Comparison of ENCODE assay signal across 17 cellular contexts in the genomic region with DNA sequence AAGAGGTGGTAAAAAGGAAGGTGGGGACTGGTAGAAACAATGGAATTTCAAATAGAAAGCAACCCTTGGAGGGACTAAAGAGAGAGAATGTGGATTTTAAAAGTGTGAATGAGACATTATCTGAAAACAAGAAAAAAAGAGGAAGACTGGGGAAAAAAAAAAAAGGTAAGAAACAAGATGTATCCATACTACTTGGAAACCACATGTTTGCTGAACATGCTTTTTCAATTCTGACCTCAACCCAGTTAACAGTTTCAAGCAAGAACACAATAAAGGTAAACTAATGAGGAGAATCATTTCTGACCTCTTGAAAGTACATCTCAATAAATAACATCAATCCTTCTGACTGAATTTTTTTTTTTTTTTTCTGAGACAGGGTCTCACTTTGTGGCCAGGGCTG. TPM values are rescaled to one million over a fixed set of nuclear protein-coding genes. Genes with fewer than 3 reads are reported as not detected.
DNase-seq lines count a peak whose midpoint lies in the region; ATAC-seq, FAIRE-seq and TF ChIP-seq lines count a peak whose summit lies in the region.
"Had no signal": no experiment of that assay in that cellular context is flagged by ENCODE, and none has a peak within 500 bp of the region (broad histone marks: within the 10 kb centered on the region; RNA-seq: fewer than 3 reads in every experiment).

No MANE protein-coding gene starts in this region.

- H2AFZ ChIP-seq in OCI-LY7 (ENCODE audit: low read length) (no peak overlapping the region), astrocyte (ENCODE audit: low read depth, low read length) (no peak overlapping the region)

- peak overlapping the region; percentile 89 for H3K4me3 ChIP-seq in OCI-LY7 (ENCODE audit: low read depth, low read length, poor library complexity, severe bottlenecking)
- H3K4me3 ChIP-seq in astrocyte (ENCODE audit: insufficient read depth, low read depth, low read length): no peak overlapping the region
- H3K4me3 ChIP-seq in small intestine (ENCODE audit: low read depth in 1 of 2, low read length in 2 of 2): no peak overlapping the region
- H3K4me3 ChIP-seq: prostate gland had no signal

- H3K9me3 ChIP-seq in OCI-LY7 (ENCODE audit: low read length): no peaks in the 10 kb centered on the region
- H3K9me3 ChIP-seq in astrocyte (ENCODE audit: insufficient read depth, low read depth, low read length): no peaks in the 10 kb centered on the region
- H3K9me3 ChIP-seq in small intestine (ENCODE audit: control insufficient read depth, low read depth): no peaks in the 10 kb centered on the region
- H3K9me3 ChIP-seq: prostate gland had no signal

- no peak overlapping the region for H3K9ac ChIP-seq in astrocyte (ENCODE audit: low read length)

- no TSS peak for BruUV-seq in OCI-LY7 (replicated peaks; lab: Mats Ljungman, UMichigan)

- CTCF ChIA-PET in activated naive CD4-positive, alpha-beta T cell treated with anti-CD3 and anti-CD28 coated beads for 36 hours (lab: Charles Lee): no interaction called here
- CTCF ChIA-PET in OCI-LY7 (lab: Charles Lee; ENCODE audit: unreplicated experiment): no interaction called here

- POLR2A ChIA-PET in OCI-LY7 (lab: Charles Lee): interaction anchor here (0.7 to 4.8 kb wide), 5 partner anchors 9 to 259 kb away, joined by 4 to 18 read pairs (median 5); no protein-coding TSS in a partner anchor

- peaks cover 36% of the 10 kb centered on the region for H3K4me1 ChIP-seq in OCI-LY7 (ENCODE audit: insufficient read depth, low read length, poor library complexity, severe bottlenecking)
- H3K4me1 ChIP-seq in astrocyte (ENCODE audit: insufficient read depth, low read length): peaks cover 5% of the 10 kb centered on the region
- H3K4me1 ChIP-seq in small intestine (ENCODE audit: control insufficient read depth in 2 of 2, insufficient read depth in 1 of 2, low read depth in 1 of 2, low read length in 1 of 2): peaks cover 14 to 15% of the 10 kb centered on the region in 2 donors
- H3K4me1 ChIP-seq: prostate gland had no signal

- intact Hi-C loops in activated naive CD4-positive, alpha-beta T cell treated with anti-CD3 and anti-CD28 coated beads for 36 hours (cut with micrococcal nuclease): loop anchor here (10.0 kb wide), 1 partner anchor 1932 kb away; a partner anchor contains a TSS
- intact Hi-C loops in OCI-LY7 (cut with micrococcal nuclease; ENCODE audit: unreplicated experiment): no loop called here

- H3K4me3 Mint-ChIP-seq in activated naive CD4-positive, alpha-beta T cell treated with anti-CD3 and anti-CD28 coated beads for 36 hours: peak overlapping the region; percentile 31
- H3K4me3 Mint-ChIP-seq in astrocyte (ENCODE audit: unreplicated experiment): no peak overlapping the region

- H4K20me1 ChIP-seq in OCI-LY7 (ENCODE audit: insufficient read depth, low read length) (peaks cover 33% of the 10 kb centered on the region), astrocyte (ENCODE audit: insufficient read depth, low read length) (peaks cover 27% of the 10 kb centered on the region)

- peaks cover 44% of the 10 kb centered on the region for H3K4me1 Mint-ChIP-seq in activated naive CD4-positive, alpha-beta T cell treated with anti-CD3 and anti-CD28 coated beads for 36 hours (ENCODE audit: low read depth)
- peaks cover 2% of the 10 kb centered on the region for H3K4me1 Mint-ChIP-seq in astrocyte (ENCODE audit: low read depth, unreplicated experiment)

- DNase-seq in activated naive CD4-positive, alpha-beta T cell treated with anti-CD3 and anti-CD28 coated beads for 36 hours: no peak
- no peak for DNase-seq in activated naive CD4-positive, alpha-beta T cell (lab: John Stamatoyannopoulos, UW)
- DNase-seq in OCI-LY7 (ENCODE audit: low spot score): no peak
- no peak for DNase-seq in astrocyte (ENCODE audit: low read depth)
- DNase-seq in small intestine: no peak
- DNase-seq in occipital lobe (lab: John Stamatoyannopoulos, UW): no peak
- DNase-seq in stimulated activated naive CD4-positive, alpha-beta T cell (lab: John Stamatoyannopoulos, UW): no peak
- DNase-seq: NCI-H524 treated with DMSO at 0.1 percent for 48 hours; SHP77 treated with DMSO at 0.1 percent for 48 hours; stimulated activated CD8-positive, alpha-beta memory T cell treated with anti-CD3 and anti-CD28 coated beads, Interleukin-4, amount 100 ng/mL, for 48 hours had no signal

- peaks cover 54% of the 10 kb centered on the region for H3K36me3 ChIP-seq in OCI-LY7 (ENCODE audit: insufficient read depth, low read length)
- peaks cover 3% of the 10 kb centered on the region for H3K36me3 ChIP-seq in astrocyte (ENCODE audit: insufficient read depth, low read length)
- peaks cover 0 to 2% of the 10 kb centered on the region in 2 donors for H3K36me3 ChIP-seq in small intestine (ENCODE audit: control insufficient read depth in 2 of 2, insufficient read depth in 2 of 2, low read length in 2 of 2)

- H3K27ac Mint-ChIP-seq in activated naive CD4-positive, alpha-beta T cell treated with anti-CD3 and anti-CD28 coated beads for 36 hours: peak overlapping the region; percentile 40
- H3K27ac Mint-ChIP-seq in astrocyte (ENCODE audit: unreplicated experiment): no peak overlapping the region

- H3K79me2 ChIP-seq in OCI-LY7 (ENCODE audit: insufficient read depth, low read depth, low read length) (peaks cover 78% of the 10 kb centered on the region), astrocyte (ENCODE audit: insufficient read depth, low read length) (peaks cover 80% of the 10 kb centered on the region)

- no peaks in the 10 kb centered on the region for H3K27me3 Mint-ChIP-seq in activated naive CD4-positive, alpha-beta T cell treated with anti-CD3 and anti-CD28 coated beads for 36 hours (ENCODE audit: low read depth)
- H3K27me3 Mint-ChIP-seq in astrocyte (ENCODE audit: low read depth, unreplicated experiment): no peaks in the 10 kb centered on the region

- H3K9me3 Mint-ChIP-seq in activated naive CD4-positive, alpha-beta T cell treated with anti-CD3 and anti-CD28 coated beads for 36 hours: no peaks in the 10 kb centered on the region
- H3K9me3 Mint-ChIP-seq in astrocyte (ENCODE audit: unreplicated experiment): no peaks in the 10 kb centered on the region

- H3K27ac ChIP-seq in OCI-LY7 (ENCODE audit: low read depth, low read length, poor library complexity, severe bottlenecking) (no peak overlapping the region), astrocyte (ENCODE audit: low read depth, low read length) (no peak overlapping the region), small intestine (ENCODE audit: low read depth in 1 of 2, low read length in 1 of 2) (peak overlapping the region; percentile 50 to 75)
- H3K27ac ChIP-seq: prostate gland had no signal

- H3K4me2 ChIP-seq in OCI-LY7 (ENCODE audit: low read length) (peak overlapping the region; percentile 87), astrocyte (ENCODE audit: low read length) (peak overlapping the region; percentile 3)

- H3K27me3 ChIP-seq in astrocyte (ENCODE audit: insufficient read depth, low read length) (no peaks in the 10 kb centered on the region), small intestine (ENCODE audit: control insufficient read depth in 2 of 2, insufficient read depth in 2 of 2, low read length in 2 of 2) (no peaks in the 10 kb centered on the region)

- no peaks in the 10 kb centered on the region for H3K9me2 ChIP-seq in OCI-LY7 (ENCODE audit: insufficient read depth, low read length)

- no peak for TF ChIP-seq CTCF in OCI-LY7 (conservative IDR thresholded peaks at IDR 0.05; ENCODE audit: low read length)
- no peak for TF ChIP-seq CTCF in astrocyte (IDR thresholded peaks at IDR 0.05; ENCODE audit: insufficient read depth, low read depth, low read length)

- FAIRE-seq in astrocyte (lab: Jason Lieb, UNC): no peak
- no peak for FAIRE-seq in small intestine (lab: Jason Lieb, UNC)
- FAIRE-seq: H54 had no signal

- ATAC-seq in HG03432 (IDR thresholded peaks at IDR 0.05; ENCODE audit: unreplicated experiment): no peak

- peaks cover 25% of the 10 kb centered on the region for H3K36me3 Mint-ChIP-seq in activated naive CD4-positive, alpha-beta T cell treated with anti-CD3 and anti-CD28 coated beads for 36 hours (ENCODE audit: low read depth)
- no peaks in the 10 kb centered on the region for H3K36me3 Mint-ChIP-seq in astrocyte (ENCODE audit: low read depth, unreplicated experiment)

RNA-seq across cellular contexts. Expression of a gene that starts 2.6 kb away (rescaled TPM):
- 10 to 100 TPM; 46.4 to 46.8 TPM for total RNA-seq in activated naive CD4-positive, alpha-beta T cell treated with anti-CD3 and anti-CD28 coated beads for 36 hours
- 23.4 and 24.9 TPM in 2 replicates for total RNA-seq in OCI-LY7 (2014; rRNA removed; shearing (Covaris generic))
- total RNA-seq in OCI-LY7 (2022) (44.5 and 46.7 TPM in 2 replicates), astrocyte (21.9 and 23.1 TPM in 2 replicates), occipital lobe (33.8 TPM)
- polyA plus RNA-seq in small intestine: 10 to 100 TPM in 2 of 3 donors, 1 to 10 TPM in 1; 9.2 to 31.9 (median 11.9) TPM

RNA-seq across cellular contexts. Expression of a gene that starts 18.2 kb away (rescaled TPM):
- not detected for total RNA-seq in activated naive CD4-positive, alpha-beta T cell treated with anti-CD3 and anti-CD28 coated beads for 36 hours
- not detected in 2 replicates for total RNA-seq in OCI-LY7 (2014; rRNA removed; shearing (Covaris generic))
- total RNA-seq in OCI-LY7 (2022) (not detected in 2 replicates), astrocyte (not detected in 2 replicates), occipital lobe (not detected)
- polyA plus RNA-seq in small intestine: under 1 TPM in 1 of 3 donors, not detected in 2; 0.07 TPM
- total RNA-seq: chondrocyte, Daoy, HT-29, lung microvascular endothelial cell, prostate gland had no signal

Comparison
In these comparisons a context has a peak if more than half of its experiments do, and no peak if none do; other contexts are left out.
1. H3K27ac ChIP-seq: peak in small intestine (2 of 2); none in OCI-LY7 (single experiment) and astrocyte (single experiment).